Comparison of ENCODE assay signal across 13 cellular contexts in the genomic region with DNA sequence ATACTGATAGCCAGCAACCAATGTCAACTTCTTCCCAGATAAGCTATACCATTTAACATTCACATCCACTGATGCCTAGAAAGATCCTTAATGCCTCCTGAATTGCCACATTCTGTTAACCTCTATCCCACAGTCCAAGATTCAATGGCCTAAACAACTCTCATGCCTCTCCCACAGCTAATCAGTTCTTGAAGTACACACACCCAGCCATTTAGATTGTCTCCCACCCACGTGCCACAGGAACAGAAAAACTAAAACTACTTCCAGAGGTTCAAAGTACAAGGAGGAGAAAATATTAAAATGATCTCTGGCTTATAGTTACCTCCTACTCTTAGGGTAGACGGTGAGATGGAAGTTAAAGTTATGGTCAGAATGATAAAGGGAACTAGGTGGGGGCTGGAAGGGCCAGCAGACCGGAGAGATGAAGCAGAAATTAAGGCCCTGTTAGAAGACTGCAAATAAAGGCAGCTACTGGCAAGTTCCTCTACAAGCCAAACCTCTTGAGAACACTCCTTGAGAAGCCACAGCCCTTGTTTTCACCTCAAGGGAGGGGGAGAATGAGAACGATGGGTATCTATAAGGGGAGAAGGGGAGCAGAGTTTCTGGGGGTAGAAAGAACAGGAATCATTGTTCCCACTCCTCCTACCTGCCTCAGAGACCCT. TPM values are rescaled to one million over a fixed set of nuclear protein-coding genes. Genes with fewer than 3 reads are reported as not detected.
DNase-seq lines count a peak whose midpoint lies in the region; ATAC-seq and TF ChIP-seq lines count a peak whose summit lies in the region.
"Had no signal": no experiment of that assay in that cellular context is flagged by ENCODE, and none has a peak within 500 bp of the region (broad histone marks: within the 10 kb centered on the region; RNA-seq: fewer than 3 reads in every experiment).

No MANE protein-coding gene starts in this region.

- ATAC-seq in natural killer cell (no peak), HG03432 (IDR thresholded peaks at IDR 0.05; ENCODE audit: unreplicated experiment) (no peak), Right ventricle myocardium superior (ENCODE audit: poor library complexity) (no peak)

- peak overlapping the region; percentile 14 to 66 (median 25) for H3K27ac Mint-ChIP-seq in CD4-positive, alpha-beta memory T cell
- H3K27ac Mint-ChIP-seq in brain, result peak overlapping the region; percentile 22 to 80 (median 60)
- peak overlapping the region; percentile 60 to 77 for H3K27ac Mint-ChIP-seq in natural killer cell
- H3K27ac Mint-ChIP-seq: HFFc6 had no signal

- peaks cover 33% of the 10 kb centered on the region for H3K4me1 ChIP-seq in CD4-positive, alpha-beta memory T cell (ENCODE audit: insufficient read depth, low read length)

- peaks cover 19 to 29% of the 10 kb centered on the region in 2 donors for H3K36me3 Mint-ChIP-seq in CD4-positive, alpha-beta memory T cell
- H3K36me3 Mint-ChIP-seq in brain (peaks cover 21% of the 10 kb centered on the region), natural killer cell (no peaks in the 10 kb centered on the region)

- peaks cover 36 to 81% (median 55%) of the 10 kb centered on the region in 4 donors for H3K4me1 Mint-ChIP-seq in CD4-positive, alpha-beta memory T cell
- H3K4me1 Mint-ChIP-seq in brain, result peaks cover 49% of the 10 kb centered on the region
- peaks cover 46 to 47% of the 10 kb centered on the region in 2 donors for H3K4me1 Mint-ChIP-seq in natural killer cell

- no peak overlapping the region for H3K27ac ChIP-seq in CD4-positive, alpha-beta memory T cell (ENCODE audit: low read depth, low read length)

- intact Hi-C loops in CD4-positive, alpha-beta memory T cell (cut with micrococcal nuclease), result loop anchor here (10.0 kb wide), 1 partner anchor 555 kb away; no protein-coding TSS in a partner anchor
- intact Hi-C loops in natural killer cell (cut with micrococcal nuclease), result loop anchor here (10.0 kb wide), 1 partner anchor 355 kb away; a partner anchor contains a TSS
- intact Hi-C loops in Right ventricle myocardium superior (cut with DNase I), result no loop called here

- no peaks in the 10 kb centered on the region for H3K27me3 Mint-ChIP-seq in CD4-positive, alpha-beta memory T cell
- no peaks in the 10 kb centered on the region for H3K27me3 Mint-ChIP-seq in brain
- no peaks in the 10 kb centered on the region for H3K27me3 Mint-ChIP-seq in natural killer cell (ENCODE audit: low read depth in 2 of 2)

- no peaks in the 10 kb centered on the region for H3K9me3 ChIP-seq in CD4-positive, alpha-beta memory T cell (ENCODE audit: control insufficient read depth in 1 of 2, low read length in 2 of 2)

- H3K9me3 Mint-ChIP-seq in CD4-positive, alpha-beta memory T cell, result no peaks in the 10 kb centered on the region
- H3K9me3 Mint-ChIP-seq in brain, result peaks cover 0 to 3% (median 0%) of the 10 kb centered on the region in 5 experiments
- no peaks in the 10 kb centered on the region for H3K9me3 Mint-ChIP-seq in natural killer cell
- H3K9me3 Mint-ChIP-seq: HFFc6 had no signal

- H3K4me3 ChIP-seq in CD4-positive, alpha-beta memory T cell (ENCODE audit: low read length in 2 of 2), result no peak overlapping the region
- no peak overlapping the region for H3K4me3 ChIP-seq in NB4 (ENCODE audit: low read depth, low read length)

- TF ChIP-seq POLR2A in NB4 (IDR thresholded peaks at IDR 0.05; ENCODE audit: extremely low read depth, insufficient read length), result no peak

- CTCF ChIA-PET in CD4-positive, alpha-beta memory T cell (lab: Charles Lee; ENCODE audit: partially characterized antibody), result no interaction called here

- POLR2A ChIA-PET in CD4-positive, alpha-beta memory T cell (lab: Charles Lee; ENCODE audit: partially characterized antibody), result no interaction called here

- DNase-seq in CD4-positive, alpha-beta memory T cell, result no peak
- DNase-seq in NB4 (ENCODE audit: low read depth), result peak; percentile 42
- DNase-seq in natural killer cell, result no peak
- DNase-seq in Right ventricle myocardium superior, result no peak
- no peak for DNase-seq in dedifferentiated amniotic fluid mesenchymal stem cell (ENCODE audit: extremely low spot score)
- no peak for DNase-seq in DMS79 treated with DMSO at 0.1 percent for 48 hours (lab: John Stamatoyannopoulos, UW)
- DNase-seq: activated CD4-positive, alpha-beta T cell treated with anti-CD3 and anti-CD28 coated beads, Interleukin-2, amount 50 U/mL, for 4 hours; aorta; COR-L47; HFFc6; NCI-H226 had no signal

- peak overlapping the region in 4 of 8 donors; percentile 4 to 22 (median 14) for H3K4me3 Mint-ChIP-seq in CD4-positive, alpha-beta memory T cell
- peak overlapping the region; percentile 5 to 56 (median 44) for H3K4me3 Mint-ChIP-seq in brain
- peak overlapping the region; percentile 3 for H3K4me3 Mint-ChIP-seq in natural killer cell
- H3K4me3 Mint-ChIP-seq: HFFc6 had no signal

- no peaks in the 10 kb centered on the region for H3K27me3 ChIP-seq in CD4-positive, alpha-beta memory T cell (ENCODE audit: insufficient read depth, low read length)

- H3K36me3 ChIP-seq in CD4-positive, alpha-beta memory T cell (ENCODE audit: insufficient read depth, low read length), result no peaks in the 10 kb centered on the region

- no peak for TF ChIP-seq CTCF in NB4 (IDR thresholded peaks at IDR 0.05; ENCODE audit: low read depth, low read length)
- TF ChIP-seq CTCF in brain (conservative IDR thresholded peaks at IDR 0.05), result no peak
- no peak for TF ChIP-seq CTCF in natural killer cell (IDR thresholded peaks at IDR 0.05)

RNA-seq across cellular contexts. Expression of a gene that starts 5.3 kb away (rescaled TPM):
- total RNA-seq in CD4-positive, alpha-beta memory T cell, result 10 to 100 TPM; 37.9 to 39.0 TPM
- polyA plus RNA-seq in CD4-positive, alpha-beta memory T cell, result 10 to 100 TPM in 1 of 2 donors, 1 to 10 TPM in 1; 3.9 to 13.3 TPM
- 31.3 TPM for polyA plus RNA-seq in brain (ENCODE audit: insufficient read depth, low read depth, low replicate concordance)
- total RNA-seq in natural killer cell (10 to 100 TPM; 55.3 to 79.1 (median 66.1) TPM), Right ventricle myocardium superior (23.9 TPM)
